In genomic region chr14:77098470-77099353, GRCh38 we compare ENCODE assay signal across 8 cellular contexts. TPM values are rescaled to one million over a fixed set of nuclear protein-coding genes. Genes with fewer than 3 reads are reported as not detected.
DNase-seq lines count a peak whose midpoint lies in the region; ATAC-seq, FAIRE-seq and TF ChIP-seq lines count a peak whose summit lies in the region.

No MANE protein-coding gene starts in this region.

- H2BK20ac ChIP-seq in H9 (ENCODE audit: low read depth, low read length, poor library complexity, severe bottlenecking) = no peak overlapping the region

- H3K27me3 ChIP-seq in H9 (ENCODE audit: insufficient read depth, low read length) (no peaks in the 10 kb centered on the region), endothelial cell of umbilical vein (ENCODE audit: control insufficient read depth in 2 of 2, insufficient read depth in 2 of 2, low read length in 2 of 2) (no peaks in the 10 kb centered on the region), testis (no peaks in the 10 kb centered on the region)

- no peak overlapping the region for H2BK5ac ChIP-seq in H9 (ENCODE audit: insufficient read length, low read length)

- WGBS in H9 (ENCODE audit: extremely low coverage, insufficient read length, low lambda C conversion rate) = no CpG with 5 or more reads among the region's 27 CpGs
- 4 to 5% methylated on average over 17 to 25 of the region's 27 CpGs for WGBS in testis, 2 donors

- H3K27ac Mint-ChIP-seq in H9 = peak overlapping the region; percentile 92 to 97 (median 94)

- peaks cover 13% of the 10 kb centered on the region for H3K23me2 ChIP-seq in H9 (ENCODE audit: insufficient read length, low read depth, low read length, poor library complexity, severe bottlenecking)

- H2BK120ac ChIP-seq in H9 (ENCODE audit: low read depth, low read length, poor library complexity, severe bottlenecking) = no peak overlapping the region

- H3K4me2 ChIP-seq in H9 (ENCODE audit: insufficient read depth, insufficient read length, low read length) (peak overlapping the region; percentile 90), endothelial cell of umbilical vein (ENCODE audit: insufficient read depth, low read length) (peak overlapping the region; percentile 35)

- no peak overlapping the region for H4K8ac ChIP-seq in H9 (replicated peaks; ENCODE audit: insufficient read length, low read depth, low read length)

- DNase-seq in AG04449 (ENCODE audit: low read depth, low spot score) (no peak), H9 (peak; percentile 44), endothelial cell of umbilical vein (ENCODE audit: low read depth, low spot score) (peak; percentile 30), mucosa of descending colon (peak; percentile 61 to 81 (median 80)), testis (peak; percentile 46), NCI-H2081 treated with DMSO at 0.1 percent for 48 hours (lab: John Stamatoyannopoulos, UW) (no peak)

- H3K79me2 ChIP-seq in H9 (ENCODE audit: insufficient read depth, low read length) = peaks cover 5% of the 10 kb centered on the region; the same call in 1 of the 2 replicates
- peaks cover 33% of the 10 kb centered on the region for H3K79me2 ChIP-seq in endothelial cell of umbilical vein (ENCODE audit: control insufficient read depth, insufficient read depth, low read length)

- TF ChIP-seq CTCF in AG04449 (IDR thresholded peaks at IDR 0.05; ENCODE audit: insufficient read depth, low read length, missing control alignments) (no peak), H9 (conservative IDR thresholded peaks at IDR 0.05) (no peak), WI38 (IDR thresholded peaks at IDR 0.05; ENCODE audit: low read depth, low read length) (no peak), endothelial cell of umbilical vein (IDR thresholded peaks at IDR 0.05; ENCODE audit: extremely low read depth in 1 of 2, insufficient read depth in 1 of 2, low read depth in 1 of 2, low read length in 2 of 2) (no peak), mucosa of descending colon (IDR thresholded peaks at IDR 0.05) (no peak), testis (IDR thresholded peaks at IDR 0.05) (no peak)

- H3K27me3 Mint-ChIP-seq in H9 (ENCODE audit: low read depth) = no peaks in the 10 kb centered on the region

- H4K20me1 ChIP-seq in H9 (ENCODE audit: control insufficient read depth, insufficient read depth, insufficient read length) = no peaks in the 10 kb centered on the region
- H4K20me1 ChIP-seq in endothelial cell of umbilical vein (replicated peaks; ENCODE audit: control insufficient read depth, extremely low read depth, insufficient read depth, low read length) = no peaks in the 10 kb centered on the region

- peak; percentile 34 for ATAC-seq in mucosa of descending colon
- ATAC-seq in HG03520 (IDR thresholded peaks at IDR 0.05; ENCODE audit: unreplicated experiment) = no peak

- H4K91ac ChIP-seq in H9 (ENCODE audit: insufficient read length, low read depth, low read length) = no peak overlapping the region

- no TSS peak for BruUV-seq in endothelial cell of umbilical vein (replicated peaks; lab: Mats Ljungman, UMichigan)

- H3K9me3 ChIP-seq in H9 (ENCODE audit: control insufficient read depth, low read depth, low read length) (no peaks in the 10 kb centered on the region), endothelial cell of umbilical vein (replicated peaks; ENCODE audit: control insufficient read depth, insufficient read depth, low read length) (no peaks in the 10 kb centered on the region), mucosa of descending colon (no peaks in the 10 kb centered on the region), testis (no peaks in the 10 kb centered on the region)

- no peak overlapping the region for H2BK12ac ChIP-seq in H9 (ENCODE audit: insufficient read length, low read depth, low read length)

- no peaks in the 10 kb centered on the region for H3K79me1 ChIP-seq in H9 (ENCODE audit: insufficient read depth, low read depth, low read length, poor library complexity, severe bottlenecking)

- H2BK15ac ChIP-seq in H9 (ENCODE audit: low read depth, low read length) = no peak overlapping the region

- TF ChIP-seq POLR2A in endothelial cell of umbilical vein (IDR thresholded peaks at IDR 0.05; ENCODE audit: low read depth, low read length) = no peak
- TF ChIP-seq POLR2A in testis (IDR thresholded peaks at IDR 0.05) = no peak

- FAIRE-seq in endothelial cell of umbilical vein (lab: Jason Lieb, UNC) = no peak

- H3K36me3 ChIP-seq in endothelial cell of umbilical vein (ENCODE audit: control insufficient read depth in 2 of 2, extremely low read depth in 1 of 2, insufficient read depth in 2 of 2, low read length in 2 of 2) = no peaks in the 10 kb centered on the region
- no peaks in the 10 kb centered on the region for H3K36me3 ChIP-seq in mucosa of descending colon (ENCODE audit: low read depth)
- no peaks in the 10 kb centered on the region for H3K36me3 ChIP-seq in testis (ENCODE audit: low read depth, missing control alignments)

- no peak overlapping the region for H4K5ac ChIP-seq in H9 (ENCODE audit: insufficient read length, low read depth, low read length)

- H3K4ac ChIP-seq in H9 (ENCODE audit: low read depth, low read length) = no peak overlapping the region

- CTCF ChIA-PET in AG04449 (lab: Yijun Ruan, JAX) (interaction anchor here (1.0 to 27.4 kb wide), 11 partner anchors 11 to 389 kb away, joined by 3 to 464 read pairs (median 7); no protein-coding TSS in a partner anchor), endothelial cell of umbilical vein (lab: Charles Lee) (interaction anchor here (0.7 to 13.5 kb wide), 11 partner anchors 10 to 225 kb away, joined by 3 to 312 read pairs (median 5); no protein-coding TSS in a partner anchor)

- peaks cover 0 to under 1% (median 0%) of the 10 kb centered on the region in 3 experiments; a peak in 2 of 7 replicates for H3K36me3 Mint-ChIP-seq in H9 (ENCODE audit: insufficient read depth in 1 of 3, low read depth in 3 of 3)

- peak overlapping the region; percentile 80 for H3K14ac ChIP-seq in H9 (ENCODE audit: insufficient read depth, low read length)

- no peak overlapping the region for H2AFZ ChIP-seq in H9 (ENCODE audit: low read length)
- H2AFZ ChIP-seq in endothelial cell of umbilical vein (ENCODE audit: low read depth, low read length) = peak overlapping the region; percentile 80

- no peaks in the 10 kb centered on the region for H3K9me3 Mint-ChIP-seq in H9

- dilution Hi-C loops in endothelial cell of umbilical vein (cut with MboI; ENCODE audit: extremely low pct_ligation_motif_present, low sequenced_read_pairs) = loop anchor here (25.0 kb wide), 1 partner anchor 211 kb away; no protein-coding TSS in a partner anchor

- no peak overlapping the region for H2AK5ac ChIP-seq in H9 (ENCODE audit: insufficient read length, low read length)

- peak overlapping the region; percentile 59 for H3K18ac ChIP-seq in H9 (ENCODE audit: insufficient read length, low read depth, low read length)

- no peak overlapping the region for H3K56ac ChIP-seq in H9 (ENCODE audit: insufficient read length, low read depth, low read length)

- H3K9me1 ChIP-seq in endothelial cell of umbilical vein (replicated peaks; ENCODE audit: control insufficient read depth, extremely low read depth, insufficient read depth, low read length) = no peaks in the 10 kb centered on the region

- H3K4me3 Mint-ChIP-seq in H9 = peak overlapping the region; percentile 79 to 87

- H3K4me1 ChIP-seq in H9 (ENCODE audit: insufficient read depth, low read length) (peaks cover 2% of the 10 kb centered on the region; the same call in 1 of the 2 replicates), endothelial cell of umbilical vein (ENCODE audit: control insufficient read depth, extremely low read depth, insufficient read depth, low read length) (peaks cover 27% of the 10 kb centered on the region), mucosa of descending colon (ENCODE audit: low read depth) (peaks cover 49% of the 10 kb centered on the region), testis (peaks cover 37% of the 10 kb centered on the region)

- H3K23ac ChIP-seq in H9 (ENCODE audit: insufficient read length, low read depth, low read length) = no peak overlapping the region

- intact Hi-C loops in endothelial cell of umbilical vein (cut with micrococcal nuclease) = loop anchor here (1.0 to 10.0 kb wide), 9 partner anchors 13 to 384 kb away; partner anchors contain the start of genes AHSA1, IRF2BPL, POMT2 and VIPAS39
- intact Hi-C loops in mucosa of descending colon (cut with DNase I, micrococcal nuclease) = no loop called here
- intact Hi-C loops in testis (cut with DNase I; ENCODE audit: low total_unique reads) = no loop called here

- H3K27ac ChIP-seq in H9 (ENCODE audit: insufficient read length, low read depth, low read length) (no peak overlapping the region), endothelial cell of umbilical vein (ENCODE audit: insufficient read depth, low read depth, low read length) (peak overlapping the region; percentile 48), testis (peak overlapping the region; percentile 98)

- no peak overlapping the region for H3T11ph ChIP-seq in H9 (ENCODE audit: low read length)

- H3K4me3 ChIP-seq in AG04449 (ENCODE audit: low read depth, low read length) (peak overlapping the region; percentile 100), WI38 (ENCODE audit: low read depth, low read length) (peak overlapping the region; percentile 81), endothelial cell of umbilical vein (replicated peaks in 1 of 3; ENCODE audit: insufficient read depth in 1 of 3, low read depth in 1 of 3, low read length in 3 of 3) (peak overlapping the region; percentile 30 to 72 (median 64)), mucosa of descending colon (peak overlapping the region; percentile 71), testis (peak overlapping the region; percentile 83 to 97)

- POLR2A ChIA-PET in AG04449 (lab: Yijun Ruan, JAX) = no interaction called here
- POLR2A ChIA-PET in endothelial cell of umbilical vein (lab: Charles Lee) = interaction anchor here (0.9 to 1.5 kb wide), 2 partner anchors 12 to 25 kb away, joined by 4 read pairs; no protein-coding TSS in a partner anchor

- peaks cover 41 to 60% of the 10 kb centered on the region in 2 experiments for H3K4me1 Mint-ChIP-seq in H9

- peak overlapping the region; percentile 69 for H3K9ac ChIP-seq in H9 (ENCODE audit: extremely low read depth, insufficient read length, low read length)
- H3K9ac ChIP-seq in endothelial cell of umbilical vein (replicated peaks; ENCODE audit: extremely low read depth, insufficient read depth, low read length) = peak overlapping the region; percentile 81

RNA-seq across cellular contexts. Expression of gene CIPC, which starts 0.7 kb away (rescaled TPM):
- total RNA-seq in H9 (2021) (22.2 and 23.4 TPM in 2 replicates), endothelial cell of umbilical vein (17.4 and 17.7 TPM in 2 replicates), mucosa of descending colon (10 to 100 TPM; 45.7 to 84.9 (median 61.0) TPM), testis (10 to 100 TPM; 44.5 to 48.3 TPM)
- polyA plus RNA-seq in endothelial cell of umbilical vein (7.6 and 8.8 TPM in 2 replicates), testis (ENCODE audit: insufficient read depth, low read depth, low replicate concordance) (23.4 TPM)
- 9.0 and 9.6 TPM in 2 replicates for polyA plus RNA-seq in endothelial cell of umbilical vein (2011; cell fraction: cytosol; rRNA removed)
- 7.7 and 8.8 TPM in 2 replicates for polyA plus RNA-seq in endothelial cell of umbilical vein (2011; cell fraction: nucleus; rRNA removed)
- 8.7 and 10.6 TPM in 2 replicates for polyA plus RNA-seq in endothelial cell of umbilical vein (2012)
- polyA minus RNA-seq in endothelial cell of umbilical vein = 16.4 and 17.6 TPM in 2 replicates
- 8.1 TPM for polyA minus RNA-seq in endothelial cell of umbilical vein (2011; cell fraction: cytosol; rRNA and poly(A)+ RNA removed)
- 6.1 and 9.5 TPM in 2 replicates for polyA minus RNA-seq in endothelial cell of umbilical vein (2011; cell fraction: nucleus; rRNA and poly(A)+ RNA removed)

RNA-seq across cellular contexts. Expression of gene ZDHHC22, which starts 42.9 kb away (rescaled TPM):
- total RNA-seq in H9 (2021) (11.3 and 11.9 TPM in 2 replicates), endothelial cell of umbilical vein (0.24 and 0.28 TPM in 2 replicates), mucosa of descending colon (1 to 10 TPM in 1 of 3 donors, not detected in 2; 1.7 TPM), testis (1 to 10 TPM; 1.7 to 3.2 TPM)
- polyA plus RNA-seq in endothelial cell of umbilical vein (0.03 and 0.08 TPM in 2 replicates), testis (ENCODE audit: insufficient read depth, low read depth, low replicate concordance) (0.84 TPM)
- polyA plus RNA-seq in endothelial cell of umbilical vein (2011; cell fraction: cytosol; rRNA removed) = 0.03 and 0.04 TPM in 2 replicates
- 0.06 TPM in 1 of 2 replicates, not detected in the other for polyA plus RNA-seq in endothelial cell of umbilical vein (2011; cell fraction: nucleus; rRNA removed)
- polyA plus RNA-seq in endothelial cell of umbilical vein (2012) = 0.04 TPM in 1 of 2 replicates, not detected in the other
- polyA minus RNA-seq in endothelial cell of umbilical vein = 0.04 TPM in 1 of 2 replicates, not detected in the other
- polyA minus RNA-seq in endothelial cell of umbilical vein (2011; cell fraction: cytosol; rRNA and poly(A)+ RNA removed) = not detected
- polyA minus RNA-seq in endothelial cell of umbilical vein (2011; cell fraction: nucleus; rRNA and poly(A)+ RNA removed) = not detected in 2 replicates

Comparison
In these comparisons a context has a peak if more than half of its experiments do, and no peak if none do; other contexts are left out.
1. DNase-seq: peak in H9 (single experiment), endothelial cell of umbilical vein (single experiment), mucosa of descending colon (3 of 3) and testis (single experiment); none in AG04449 (single experiment) and NCI-H2081 treated with DMSO at 0.1 percent for 48 hours (single experiment).
2. Peak in every context shown above with its lines, with median percentiles within 50 percentile points of each other: H3K4me3 ChIP-seq.